In the genomic region with DNA sequence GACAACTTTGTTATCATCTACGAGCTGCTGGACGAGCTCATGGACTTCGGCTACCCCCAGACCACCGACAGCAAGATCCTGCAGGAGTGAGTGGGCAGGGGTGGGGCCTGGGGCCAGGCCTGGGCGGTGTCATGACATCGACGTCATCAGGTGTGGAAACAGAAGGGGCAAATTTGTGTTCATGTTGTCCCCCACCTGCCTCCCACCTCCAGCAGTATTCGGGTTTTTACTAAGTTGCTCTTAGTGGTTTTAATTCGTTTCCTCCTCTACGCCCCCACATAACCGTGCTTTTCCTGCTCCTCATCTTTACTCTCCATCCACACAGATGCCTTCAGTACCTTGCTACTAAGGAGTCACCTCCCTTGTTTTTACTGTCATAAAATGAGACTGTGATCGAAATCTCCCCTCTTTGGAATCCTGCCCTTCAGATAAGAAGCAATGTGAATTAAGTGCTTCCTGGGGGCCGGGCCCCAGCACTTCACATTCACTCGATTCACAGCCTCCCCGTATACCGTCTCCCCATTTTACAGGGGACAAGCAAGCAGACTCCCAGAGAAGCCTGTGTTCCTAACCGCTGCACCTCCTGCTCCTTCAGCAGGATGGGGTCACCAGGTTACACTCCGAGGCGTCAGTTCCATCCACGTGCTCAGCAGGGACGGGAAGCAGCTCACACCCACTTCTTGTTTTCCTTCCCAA, we compare ENCODE assay signal across 22 cellular contexts. TPM values are rescaled to one million over a fixed set of nuclear protein-coding genes. Genes with fewer than 3 reads are reported as not detected.
DNase-seq lines count a peak whose midpoint lies in the region; ATAC-seq and TF ChIP-seq lines count a peak whose summit lies in the region.
"Had no signal": no experiment of that assay in that cellular context is flagged by ENCODE, and none has a peak within 500 bp of the region (broad histone marks: within the 10 kb centered on the region; RNA-seq: fewer than 3 reads in every experiment).

No MANE protein-coding gene starts in this region.

- H3K4me3 ChIP-seq in CD4-positive, CD25-positive, alpha-beta regulatory T cell (ENCODE audit: low read depth, low read length), result no peak overlapping the region
- H3K4me3 ChIP-seq in CD8-positive, alpha-beta T cell (ENCODE audit: low read depth, low read length), result peak overlapping the region; percentile 4
- H3K4me3 ChIP-seq in osteoblast (ENCODE audit: insufficient read depth, low read length), result no peak overlapping the region
- H3K4me3 ChIP-seq: ascending aorta, K562, mucosa of descending colon, vagina had no signal

- peaks cover 51% of the 10 kb centered on the region for H3K36me3 Mint-ChIP-seq in CD4-positive, CD25-positive, alpha-beta regulatory T cell
- peaks cover 84% of the 10 kb centered on the region for H3K36me3 Mint-ChIP-seq in CD8-positive, alpha-beta T cell
- peaks cover 64% of the 10 kb centered on the region for H3K36me3 Mint-ChIP-seq in activated T-helper 1 cell treated with anti-CD3 and anti-CD28 coated beads, Interleukin-12 subunit alpha, Interleukin-12 subunit beta, Interleukin-2, Interleukin-4 antibody, amounts not matched to agents 30 ng/mL and 10 ng/mL and 1 ng/mL, durations not matched to agents 14 hours and 24 hours and 36 hours (ENCODE audit: low read depth)
- H3K36me3 Mint-ChIP-seq in Calu3 (ENCODE audit: insufficient read depth, unreplicated experiment), result peaks cover 59% of the 10 kb centered on the region

- H3K9me3 ChIP-seq in CD4-positive, CD25-positive, alpha-beta regulatory T cell (ENCODE audit: control insufficient read depth in 2 of 2, low read length in 2 of 2), result no peaks in the 10 kb centered on the region
- no peaks in the 10 kb centered on the region for H3K9me3 ChIP-seq in CD8-positive, alpha-beta T cell (ENCODE audit: low read length)
- no peaks in the 10 kb centered on the region for H3K9me3 ChIP-seq in osteoblast (ENCODE audit: low read depth, low read length)
- H3K9me3 ChIP-seq: ascending aorta, mucosa of descending colon, vagina had no signal

- DNase-seq in CD4-positive, CD25-positive, alpha-beta regulatory T cell, result no peak
- DNase-seq in CD8-positive, alpha-beta T cell, result peak in 2 of 7 experiments; percentile 46 to 48
- no peak for DNase-seq in activated T-helper 1 cell treated with anti-CD3 and anti-CD28 coated beads, Interleukin-12 subunit alpha, Interleukin-12 subunit beta, Interleukin-2, Interleukin-4 antibody, amounts not matched to agents 30 ng/mL and 10 ng/mL and 1 ng/mL, durations not matched to agents 14 hours and 24 hours and 36 hours (ENCODE audit: low spot score)
- peak; percentile 46 for DNase-seq in osteoblast (ENCODE audit: insufficient read length, low spot score, missing footprints)
- DNase-seq in Calu3, result no peak
- DNase-seq in NCI-H446 treated with DMSO at 0.1 percent for 48 hours (lab: John Stamatoyannopoulos, UW), result no peak
- DNase-seq: AML-193; DMS153; effector memory CD8-positive, alpha-beta T cell; left ventricle myocardium superior; mucosa of descending colon; NCI-H187 treated with DMSO at 0.1 percent for 48 hours; NCI-H345; retina; SW 1271 had no signal

- H3K4me1 ChIP-seq in CD4-positive, CD25-positive, alpha-beta regulatory T cell (ENCODE audit: control insufficient read depth, insufficient read depth, low read length, poor library complexity, severe bottlenecking), result peaks cover 4% of the 10 kb centered on the region
- H3K4me1 ChIP-seq in CD8-positive, alpha-beta T cell (ENCODE audit: insufficient read depth, low read length), result peaks cover 92% of the 10 kb centered on the region
- no peaks in the 10 kb centered on the region for H3K4me1 ChIP-seq in osteoblast (ENCODE audit: insufficient read depth, low read length)
- H3K4me1 ChIP-seq: ascending aorta had no signal

- TF ChIP-seq CTCF in CD8-positive, alpha-beta T cell (IDR thresholded peaks at IDR 0.05), result no peak
- no peak for TF ChIP-seq CTCF in osteoblast (IDR thresholded peaks at IDR 0.05; ENCODE audit: extremely low read depth, low read depth, low read length)
- TF ChIP-seq CTCF in Calu3 (IDR thresholded peaks at IDR 0.05; ENCODE audit: unreplicated experiment), result no peak

- POLR2A ChIA-PET in CD8-positive, alpha-beta T cell (lab: Charles Lee), result interaction anchor here (0.8 to 1.5 kb wide), 6 partner anchors 10 to 161 kb away, joined by 3 to 4 read pairs (median 4); a partner anchor contains a TSS

- H3K4me1 Mint-ChIP-seq in CD4-positive, CD25-positive, alpha-beta regulatory T cell, result peaks cover 14 to 50% (median 27%) of the 10 kb centered on the region in 4 donors
- H3K4me1 Mint-ChIP-seq in CD8-positive, alpha-beta T cell (ENCODE audit: low read depth), result peaks cover 75% of the 10 kb centered on the region
- H3K4me1 Mint-ChIP-seq in activated T-helper 1 cell treated with anti-CD3 and anti-CD28 coated beads, Interleukin-12 subunit alpha, Interleukin-12 subunit beta, Interleukin-2, Interleukin-4 antibody, amounts not matched to agents 30 ng/mL and 10 ng/mL and 1 ng/mL, durations not matched to agents 14 hours and 24 hours and 36 hours (ENCODE audit: low read depth), result peaks cover 40% of the 10 kb centered on the region
- H3K4me1 Mint-ChIP-seq in Calu3 (ENCODE audit: low read depth, unreplicated experiment), result no peaks in the 10 kb centered on the region

- H3K27ac Mint-ChIP-seq in CD4-positive, CD25-positive, alpha-beta regulatory T cell, result peak overlapping the region; percentile 75 to 94 (median 84)
- peak overlapping the region; percentile 88 for H3K27ac Mint-ChIP-seq in CD8-positive, alpha-beta T cell
- peak overlapping the region; percentile 59 for H3K27ac Mint-ChIP-seq in activated T-helper 1 cell treated with anti-CD3 and anti-CD28 coated beads, Interleukin-12 subunit alpha, Interleukin-12 subunit beta, Interleukin-2, Interleukin-4 antibody, amounts not matched to agents 30 ng/mL and 10 ng/mL and 1 ng/mL, durations not matched to agents 14 hours and 24 hours and 36 hours
- H3K27ac Mint-ChIP-seq in Calu3 (ENCODE audit: unreplicated experiment), result no peak overlapping the region

- H3K27ac ChIP-seq in CD4-positive, CD25-positive, alpha-beta regulatory T cell (ENCODE audit: insufficient read depth, low read length, poor library complexity, severe bottlenecking), result no peak overlapping the region
- peak overlapping the region; percentile 54 for H3K27ac ChIP-seq in CD8-positive, alpha-beta T cell (ENCODE audit: low read depth, low read length)
- no peak overlapping the region for H3K27ac ChIP-seq in osteoblast (ENCODE audit: low read depth, low read length)
- H3K27ac ChIP-seq: ascending aorta, vagina had no signal

- H3K27me3 Mint-ChIP-seq in CD4-positive, CD25-positive, alpha-beta regulatory T cell, result no peaks in the 10 kb centered on the region
- H3K27me3 Mint-ChIP-seq in CD8-positive, alpha-beta T cell (ENCODE audit: low read depth), result no peaks in the 10 kb centered on the region
- no peaks in the 10 kb centered on the region for H3K27me3 Mint-ChIP-seq in activated T-helper 1 cell treated with anti-CD3 and anti-CD28 coated beads, Interleukin-12 subunit alpha, Interleukin-12 subunit beta, Interleukin-2, Interleukin-4 antibody, amounts not matched to agents 30 ng/mL and 10 ng/mL and 1 ng/mL, durations not matched to agents 14 hours and 24 hours and 36 hours (ENCODE audit: insufficient read depth)
- H3K27me3 Mint-ChIP-seq in Calu3 (ENCODE audit: unreplicated experiment), result no peaks in the 10 kb centered on the region
- H3K27me3 Mint-ChIP-seq: effector memory CD8-positive, alpha-beta T cell had no signal

- H3K9me3 Mint-ChIP-seq in CD4-positive, CD25-positive, alpha-beta regulatory T cell, result peaks cover 0 to 2% (median 0%) of the 10 kb centered on the region in 7 donors
- H3K9me3 Mint-ChIP-seq in CD8-positive, alpha-beta T cell, result no peaks in the 10 kb centered on the region
- H3K9me3 Mint-ChIP-seq in activated T-helper 1 cell treated with anti-CD3 and anti-CD28 coated beads, Interleukin-12 subunit alpha, Interleukin-12 subunit beta, Interleukin-2, Interleukin-4 antibody, amounts not matched to agents 30 ng/mL and 10 ng/mL and 1 ng/mL, durations not matched to agents 14 hours and 24 hours and 36 hours, result no peaks in the 10 kb centered on the region
- H3K9me3 Mint-ChIP-seq in Calu3 (ENCODE audit: low read depth, unreplicated experiment), result no peaks in the 10 kb centered on the region
- H3K9me3 Mint-ChIP-seq: effector memory CD8-positive, alpha-beta T cell had no signal

- peaks cover 32% of the 10 kb centered on the region for H4K20me1 ChIP-seq in osteoblast (ENCODE audit: insufficient read depth, low read length)

- peak overlapping the region in 1 of 4 donors; percentile 84 for H3K4me3 Mint-ChIP-seq in CD4-positive, CD25-positive, alpha-beta regulatory T cell
- H3K4me3 Mint-ChIP-seq in CD8-positive, alpha-beta T cell, result peak overlapping the region; percentile 69
- no peak overlapping the region for H3K4me3 Mint-ChIP-seq in activated T-helper 1 cell treated with anti-CD3 and anti-CD28 coated beads, Interleukin-12 subunit alpha, Interleukin-12 subunit beta, Interleukin-2, Interleukin-4 antibody, amounts not matched to agents 30 ng/mL and 10 ng/mL and 1 ng/mL, durations not matched to agents 14 hours and 24 hours and 36 hours
- H3K4me3 Mint-ChIP-seq in Calu3 (ENCODE audit: low read depth, unreplicated experiment), result no peak overlapping the region
- H3K4me3 Mint-ChIP-seq: effector memory CD8-positive, alpha-beta T cell had no signal

- peaks cover 44% of the 10 kb centered on the region for H3K36me3 ChIP-seq in CD4-positive, CD25-positive, alpha-beta regulatory T cell (ENCODE audit: control insufficient read depth, insufficient read depth, low read length)
- peaks cover 18% of the 10 kb centered on the region for H3K36me3 ChIP-seq in CD8-positive, alpha-beta T cell (ENCODE audit: insufficient read depth, low read length)
- H3K36me3 ChIP-seq in osteoblast (ENCODE audit: insufficient read depth, low read length), result peaks cover 65% of the 10 kb centered on the region

- H3K27me3 ChIP-seq in CD4-positive, CD25-positive, alpha-beta regulatory T cell (ENCODE audit: control insufficient read depth, insufficient read depth, low read length), result no peaks in the 10 kb centered on the region
- no peaks in the 10 kb centered on the region for H3K27me3 ChIP-seq in CD8-positive, alpha-beta T cell (ENCODE audit: insufficient read depth, low read length)
- H3K27me3 ChIP-seq in osteoblast (ENCODE audit: insufficient read depth, low read length), result no peaks in the 10 kb centered on the region
- H3K27me3 ChIP-seq: ascending aorta, vagina had no signal

- no TSS peak for BruUV-seq in Calu3 (replicated peaks; lab: Mats Ljungman, UMichigan)

- CTCF ChIA-PET in CD8-positive, alpha-beta T cell (lab: Charles Lee), result interaction anchor here (1.4 to 2.4 kb wide), 3 partner anchors 39 to 210 kb away, joined by 5 to 6 read pairs (median 6); no protein-coding TSS in a partner anchor
- CTCF ChIA-PET in Calu3 (lab: Charles Lee), result interaction anchor here (1.4 kb wide), 1 partner anchor 11 kb away, joined by 3 read pairs; a partner anchor contains a TSS

- peaks cover 61% of the 10 kb centered on the region for H3K79me2 ChIP-seq in osteoblast (ENCODE audit: insufficient read depth, low read length)

- no peak overlapping the region for H3K4me2 ChIP-seq in osteoblast (ENCODE audit: insufficient read depth, low read length)

- H2AFZ ChIP-seq in osteoblast (ENCODE audit: low read length), result no peak overlapping the region

- intact Hi-C loops in CD8-positive, alpha-beta T cell (cut with DNase I, micrococcal nuclease), result loop anchor here in 1 of 2 experiments (1.0 to 5.0 kb wide), 2 partner anchors 10 to 34 kb away; no protein-coding TSS in a partner anchor
- intact Hi-C loops in activated T-helper 1 cell treated with anti-CD3 and anti-CD28 coated beads, Interleukin-12 subunit alpha, Interleukin-12 subunit beta, Interleukin-2, Interleukin-4 antibody, amounts not matched to agents 30 ng/mL and 10 ng/mL and 1 ng/mL, durations not matched to agents 14 hours and 24 hours and 36 hours (cut with micrococcal nuclease), result no loop called here
- intact Hi-C loops in Calu3 (cut with micrococcal nuclease; ENCODE audit: unreplicated experiment), result no loop called here

- no peak for ATAC-seq in CD4-positive, CD25-positive, alpha-beta regulatory T cell (ENCODE audit: low read depth in 2 of 2)
- ATAC-seq in CD8-positive, alpha-beta T cell, result peak; percentile 65
- no peak for ATAC-seq in GM21576 (IDR thresholded peaks at IDR 0.05; ENCODE audit: unreplicated experiment)
- ATAC-seq: effector memory CD8-positive, alpha-beta T cell; HCT116; K562; left ventricle myocardium superior; mucosa of descending colon; Right ventricle myocardium inferior had no signal

RNA-seq across cellular contexts. Expression of a gene that starts 10.5 kb away (rescaled TPM):
- total RNA-seq in CD4-positive, CD25-positive, alpha-beta regulatory T cell, result 108 TPM
- polyA plus RNA-seq in CD4-positive, CD25-positive, alpha-beta regulatory T cell, result 100 to 1,000 TPM; 153 to 161 (median 159) TPM
- total RNA-seq in CD8-positive, alpha-beta T cell, result 10 to 100 TPM; 76.2 to 83.4 TPM
- total RNA-seq in activated T-helper 1 cell treated with anti-CD3 and anti-CD28 coated beads, Interleukin-12 subunit alpha, Interleukin-12 subunit beta, Interleukin-2, Interleukin-4 antibody, amounts not matched to agents 30 ng/mL and 10 ng/mL and 1 ng/mL, durations not matched to agents 14 hours and 24 hours and 36 hours, result 116 and 117 TPM in 2 replicates
- total RNA-seq in osteoblast (49.5 and 52.1 TPM in 2 replicates), Calu3 (2022) (28.7 and 31.5 TPM in 2 replicates)

RNA-seq across cellular contexts. Expression of a gene that starts 23.0 kb away (rescaled TPM):
- total RNA-seq in CD4-positive, CD25-positive, alpha-beta regulatory T cell, result 49.4 TPM
- polyA plus RNA-seq in CD4-positive, CD25-positive, alpha-beta regulatory T cell, result 100 to 1,000 TPM; 153 to 168 (median 157) TPM
- total RNA-seq in CD8-positive, alpha-beta T cell, result 10 to 100 TPM; 59.7 to 60.4 TPM
- total RNA-seq in activated T-helper 1 cell treated with anti-CD3 and anti-CD28 coated beads, Interleukin-12 subunit alpha, Interleukin-12 subunit beta, Interleukin-2, Interleukin-4 antibody, amounts not matched to agents 30 ng/mL and 10 ng/mL and 1 ng/mL, durations not matched to agents 14 hours and 24 hours and 36 hours, result 71.6 and 72.8 TPM in 2 replicates
- total RNA-seq in osteoblast (93.4 and 109 TPM in 2 replicates), Calu3 (2022) (42.2 and 47.5 TPM in 2 replicates)

RNA-seq across cellular contexts. Expression of a gene that starts 34.9 kb away (rescaled TPM):
- total RNA-seq in CD4-positive, CD25-positive, alpha-beta regulatory T cell, result not detected
- polyA plus RNA-seq in CD4-positive, CD25-positive, alpha-beta regulatory T cell, result not detected
- total RNA-seq in CD8-positive, alpha-beta T cell, result not detected
- not detected in 2 replicates for total RNA-seq in activated T-helper 1 cell treated with anti-CD3 and anti-CD28 coated beads, Interleukin-12 subunit alpha, Interleukin-12 subunit beta, Interleukin-2, Interleukin-4 antibody, amounts not matched to agents 30 ng/mL and 10 ng/mL and 1 ng/mL, durations not matched to agents 14 hours and 24 hours and 36 hours
- total RNA-seq in osteoblast (not detected in 2 replicates), Calu3 (2022) (not detected in 2 replicates)
- total RNA-seq: ascending aorta, cerebellum, K562, left ventricle myocardium superior, mucosa of descending colon, Right ventricle myocardium inferior, vagina had no signal
